14 cellular contexts compared by ENCODE assay signal in genomic region chr15:65979316-65979715, GRCh38.
DNase-seq lines count a peak whose midpoint lies in the region; ATAC-seq and TF ChIP-seq lines count a peak whose summit lies in the region.
"Had no signal": no experiment of that assay in that cellular context is flagged by ENCODE, and none has a peak within 500 bp of the region (broad histone marks: within the 10 kb centered on the region; RNA-seq: fewer than 3 reads in every experiment).

No MANE protein-coding gene starts in this region.

- peaks cover 20% of the 10 kb centered on the region for H3K4me1 Mint-ChIP-seq in neural progenitor cell

- DNase-seq in left ventricle myocardium superior (no peak), Right ventricle myocardium superior (no peak), NT2/D1 (ENCODE audit: low read depth, low spot score) (no peak), germinal center (ENCODE audit: low spot score) (peak; percentile 27), GM19240 (ENCODE audit: insufficient read length, low spot score) (no peak), neural progenitor cell (ENCODE audit: low spot score) (no peak)
- DNase-seq in activated T-cell treated with anti-CD3 and anti-CD28 coated beads, Interleukin-2, amount 50 U/mL, for 48 hours: no peak
- DNase-seq in stimulated activated naive CD8-positive, alpha-beta T cell treated with anti-CD3 and anti-CD28 coated beads, Interleukin-15, Interleukin-2, amounts not matched to agents 100 U/mL and 50 U/mL, for 24 hours: no peak
- DNase-seq: activated naive CD4-positive, alpha-beta T cell treated with anti-CD3 and anti-CD28 coated beads, Interleukin-2, amount 50 U/mL, for 16 hours; central memory CD4-positive, alpha-beta T cell; NCI-H1436 treated with DMSO at 0.1 percent for 48 hours; pancreas; SHP77 treated with DMSO at 0.1 percent for 48 hours; transverse colon had no signal

- H3K9ac ChIP-seq in NT2/D1 (ENCODE audit: insufficient read length, low read depth): peak overlapping the region; percentile 37
- no peak overlapping the region for H3K9ac ChIP-seq in neural progenitor cell

- H3K79me2 ChIP-seq in neural progenitor cell (ENCODE audit: low read depth): no peaks in the 10 kb centered on the region

- H3K27ac ChIP-seq in neural progenitor cell: no peak overlapping the region
- H3K27ac ChIP-seq: pancreas, transverse colon had no signal

- H3K9me3 ChIP-seq in NT2/D1 (ENCODE audit: insufficient read depth, low read length): no peaks in the 10 kb centered on the region
- no peaks in the 10 kb centered on the region for H3K9me3 ChIP-seq in neural progenitor cell (ENCODE audit: low read depth)
- H3K9me3 ChIP-seq: pancreas, transverse colon had no signal

- H3K4me3 Mint-ChIP-seq in neural progenitor cell: no peak overlapping the region

- no peak overlapping the region for H3K27ac Mint-ChIP-seq in neural progenitor cell

- H3K4me1 ChIP-seq in NT2/D1 (ENCODE audit: insufficient read depth, insufficient read length): peaks cover 13% of the 10 kb centered on the region
- peaks cover 7% of the 10 kb centered on the region for H3K4me1 ChIP-seq in neural progenitor cell
- H3K4me1 ChIP-seq: pancreas had no signal

- H3K36me3 ChIP-seq in NT2/D1 (ENCODE audit: insufficient read depth, insufficient read length, low read length): no peaks in the 10 kb centered on the region
- no peaks in the 10 kb centered on the region for H3K36me3 ChIP-seq in neural progenitor cell
- H3K36me3 ChIP-seq: pancreas, transverse colon had no signal

- ATAC-seq in left ventricle myocardium superior (peak; percentile 18), Right ventricle myocardium superior (ENCODE audit: poor library complexity) (no peak)
- ATAC-seq in stimulated activated naive CD8-positive, alpha-beta T cell treated with anti-CD3 and anti-CD28 coated beads, Interleukin-15, Interleukin-2, amounts not matched to agents 100 U/mL and 50 U/mL, for 24 hours: no peak
- ATAC-seq: pancreas had no signal

- H3K36me3 Mint-ChIP-seq in neural progenitor cell: no peaks in the 10 kb centered on the region

- H3K4me2 ChIP-seq in neural progenitor cell: no peak overlapping the region

- H3K9me3 Mint-ChIP-seq in neural progenitor cell: no peaks in the 10 kb centered on the region

- TF ChIP-seq CTCF in neural progenitor cell (IDR thresholded peaks at IDR 0.05): no peak

- no peak overlapping the region for H2AFZ ChIP-seq in neural progenitor cell (replicated peaks)

- H3K27me3 ChIP-seq in NT2/D1 (ENCODE audit: insufficient read depth, insufficient read length): peaks cover 5% of the 10 kb centered on the region
- peaks cover 13% of the 10 kb centered on the region for H3K27me3 ChIP-seq in neural progenitor cell
- H3K27me3 ChIP-seq: pancreas had no signal

- no peaks in the 10 kb centered on the region for H4K20me1 ChIP-seq in neural progenitor cell (ENCODE audit: low read depth)

- peaks cover 11% of the 10 kb centered on the region for H3F3A ChIP-seq in neural progenitor cell (ENCODE audit: low read depth)

- H3K4me3 ChIP-seq in NT2/D1 (ENCODE audit: insufficient read length, low read depth) (no peak overlapping the region), neural progenitor cell (no peak overlapping the region)
- H3K4me3 ChIP-seq: pancreas, transverse colon had no signal

- intact Hi-C loops in left ventricle myocardium superior (cut with micrococcal nuclease): no loop called here
- intact Hi-C loops in Right ventricle myocardium superior (cut with DNase I): loop anchor here (10.0 kb wide), 1 partner anchor 305 kb away; no protein-coding TSS in a partner anchor

- H3K27me3 Mint-ChIP-seq in neural progenitor cell (ENCODE audit: insufficient read depth, low read depth): peaks cover 29% of the 10 kb centered on the region
